In genomic region chr5:21154526-21154925, GRCh38 we compare ENCODE assay signal across 31 cellular contexts.
DNase-seq lines count a peak whose midpoint lies in the region; ATAC-seq, FAIRE-seq and TF ChIP-seq lines count a peak whose summit lies in the region.
"Had no signal": no experiment of that assay in that cellular context is flagged by ENCODE, and none has a peak within 500 bp of the region (broad histone marks: within the 10 kb centered on the region; RNA-seq: fewer than 3 reads in every experiment).

No MANE protein-coding gene starts in this region.

- no peak for TF ChIP-seq CTCF in bronchial epithelial cell (IDR thresholded peaks at IDR 0.05; ENCODE audit: insufficient read depth, low read length, severe bottlenecking)

- H3K4me3 ChIP-seq in bronchial epithelial cell (ENCODE audit: low read depth, low read length): no peak overlapping the region
- H3K4me3 ChIP-seq: cardiac muscle cell, esophagus squamous epithelium, gastroesophageal sphincter, GM12878, left ventricle myocardium inferior, suprapubic skin, upper lobe of right lung had no signal

- H3K27ac Mint-ChIP-seq in T-helper 17 cell: no peak overlapping the region
- H3K27ac Mint-ChIP-seq in activated CD8-positive, alpha-beta memory T cell treated with anti-CD3 and anti-CD28 coated beads, Interleukin-2, amount 10 ng/mL, durations not matched to agents 7 days and 5 days: no peak overlapping the region
- H3K27ac Mint-ChIP-seq: activated naive CD4-positive, alpha-beta T cell treated with anti-CD3 and anti-CD28 coated beads, Interleukin-2, amount 10 ng/mL, durations not matched to agents 7 days and 5 days; CD14-positive monocyte; immature natural killer cell; naive thymus-derived CD4-positive, alpha-beta T cell had no signal

- CTCF ChIA-PET in activated CD8-positive, alpha-beta memory T cell treated with anti-CD3 and anti-CD28 coated beads, Interleukin-2, amount 10 ng/mL, durations not matched to agents 7 days and 5 days (lab: Charles Lee): no interaction called here

- no peaks in the 10 kb centered on the region for H3K9me3 ChIP-seq in T-helper 17 cell (ENCODE audit: control insufficient read depth, low read length, poor library complexity, severe bottlenecking)
- H3K9me3 ChIP-seq: esophagus squamous epithelium, gastroesophageal sphincter, suprapubic skin, upper lobe of right lung had no signal

- H3K9me3 Mint-ChIP-seq in activated CD8-positive, alpha-beta memory T cell treated with anti-CD3 and anti-CD28 coated beads, Interleukin-2, amount 10 ng/mL, durations not matched to agents 7 days and 5 days (ENCODE audit: low read depth): peaks cover 6% of the 10 kb centered on the region

- no peak for ATAC-seq in T-helper 17 cell
- ATAC-seq in activated CD8-positive, alpha-beta memory T cell treated with anti-CD3 and anti-CD28 coated beads, Interleukin-2, amount 10 ng/mL, durations not matched to agents 7 days and 5 days: no peak
- ATAC-seq: gastroesophageal sphincter; GM12878; naive thymus-derived CD4-positive, alpha-beta T cell; upper lobe of right lung had no signal

- H3K27me3 ChIP-seq in bronchial epithelial cell (ENCODE audit: control insufficient read depth, insufficient read depth, low read length): no peaks in the 10 kb centered on the region
- H3K27me3 ChIP-seq: cardiac muscle cell, esophagus squamous epithelium, gastroesophageal sphincter, suprapubic skin, upper lobe of right lung had no signal

- no peaks in the 10 kb centered on the region for H3K27me3 Mint-ChIP-seq in T-helper 17 cell
- H3K27me3 Mint-ChIP-seq in activated CD8-positive, alpha-beta memory T cell treated with anti-CD3 and anti-CD28 coated beads, Interleukin-2, amount 10 ng/mL, durations not matched to agents 7 days and 5 days: no peaks in the 10 kb centered on the region
- H3K27me3 Mint-ChIP-seq: activated naive CD4-positive, alpha-beta T cell treated with anti-CD3 and anti-CD28 coated beads, Interleukin-2, amount 10 ng/mL, durations not matched to agents 7 days and 5 days; naive thymus-derived CD4-positive, alpha-beta T cell had no signal

- H3K4me1 Mint-ChIP-seq in T-helper 17 cell: no peaks in the 10 kb centered on the region
- H3K4me1 Mint-ChIP-seq in activated CD8-positive, alpha-beta memory T cell treated with anti-CD3 and anti-CD28 coated beads, Interleukin-2, amount 10 ng/mL, durations not matched to agents 7 days and 5 days: no peaks in the 10 kb centered on the region
- H3K4me1 Mint-ChIP-seq: activated naive CD4-positive, alpha-beta T cell treated with anti-CD3 and anti-CD28 coated beads, Interleukin-2, amount 10 ng/mL, durations not matched to agents 7 days and 5 days; CD14-positive monocyte; immature natural killer cell; naive thymus-derived CD4-positive, alpha-beta T cell had no signal

- H3K36me3 Mint-ChIP-seq in T-helper 17 cell (ENCODE audit: low read depth): no peaks in the 10 kb centered on the region
- H3K36me3 Mint-ChIP-seq in activated CD8-positive, alpha-beta memory T cell treated with anti-CD3 and anti-CD28 coated beads, Interleukin-2, amount 10 ng/mL, durations not matched to agents 7 days and 5 days: no peaks in the 10 kb centered on the region
- H3K36me3 Mint-ChIP-seq: activated naive CD4-positive, alpha-beta T cell treated with anti-CD3 and anti-CD28 coated beads, Interleukin-2, amount 10 ng/mL, durations not matched to agents 7 days and 5 days; CD14-positive monocyte; naive thymus-derived CD4-positive, alpha-beta T cell had no signal

- no peaks in the 10 kb centered on the region for H3K36me3 ChIP-seq in bronchial epithelial cell (ENCODE audit: control insufficient read depth, insufficient read depth, low read length)
- H3K36me3 ChIP-seq: cardiac muscle cell, esophagus squamous epithelium, gastroesophageal sphincter, left ventricle myocardium inferior, suprapubic skin, upper lobe of right lung had no signal

- H3K4me3 Mint-ChIP-seq in T-helper 17 cell: no peak overlapping the region
- no peak overlapping the region for H3K4me3 Mint-ChIP-seq in activated CD8-positive, alpha-beta memory T cell treated with anti-CD3 and anti-CD28 coated beads, Interleukin-2, amount 10 ng/mL, durations not matched to agents 7 days and 5 days
- H3K4me3 Mint-ChIP-seq: activated naive CD4-positive, alpha-beta T cell treated with anti-CD3 and anti-CD28 coated beads, Interleukin-2, amount 10 ng/mL, durations not matched to agents 7 days and 5 days; CD14-positive monocyte; immature natural killer cell; naive thymus-derived CD4-positive, alpha-beta T cell had no signal

- DNase-seq in HPDE6-E6E7 (ENCODE audit: extremely low spot score): peak; percentile 3
- DNase-seq in NCI-H69 (lab: John Stamatoyannopoulos, UW): peak; percentile 10
- DNase-seq in bronchial epithelial cell (ENCODE audit: low read depth): peak; percentile 58
- peak; percentile 64 for DNase-seq in renal cortical epithelial cell (ENCODE audit: low read depth)
- DNase-seq in HT-29 (ENCODE audit: low spot score): no peak
- no peak for DNase-seq in T-helper 17 cell
- DNase-seq in activated CD8-positive, alpha-beta memory T cell treated with anti-CD3 and anti-CD28 coated beads, Interleukin-2, amount 10 ng/mL, durations not matched to agents 7 days and 5 days: no peak
- DNase-seq: activated naive CD4-positive, alpha-beta T cell treated with anti-CD3 and anti-CD28 coated beads, Interleukin-2, amount 10 ng/mL, durations not matched to agents 7 days and 5 days; cortex of kidney; EL; esophagus squamous epithelium; hypothalamus; immature natural killer cell; IMR-90; left ventricle myocardium inferior; naive thymus-derived CD4-positive, alpha-beta T cell; NCI-H1105 treated with DMSO at 0.1 percent for 48 hours; NCI-H2029; nucleus accumbens; OCI-M1; SIG-M5; stimulated activated naive CD4-positive, alpha-beta T cell; SW 1271; T1000; upper lobe of right lung had no signal

- FAIRE-seq in bronchial epithelial cell (lab: Jason Lieb, UNC): no peak
- FAIRE-seq: D721Med, GM12878 had no signal

Comparison
In these comparisons a context has a peak if more than half of its experiments do, and no peak if none do; other contexts are left out.
1. DNase-seq: peak in HPDE6-E6E7 (single experiment), NCI-H69 (single experiment), bronchial epithelial cell (single experiment) and renal cortical epithelial cell (single experiment); none in HT-29 (single experiment), T-helper 17 cell (0 of 3) and activated CD8-positive, alpha-beta memory T cell treated with anti-CD3 and anti-CD28 coated beads, Interleukin-2, amount 10 ng/mL, durations not matched to agents 7 days and 5 days (single experiment).